28 cellular contexts compared by ENCODE assay signal in the genomic region with DNA sequence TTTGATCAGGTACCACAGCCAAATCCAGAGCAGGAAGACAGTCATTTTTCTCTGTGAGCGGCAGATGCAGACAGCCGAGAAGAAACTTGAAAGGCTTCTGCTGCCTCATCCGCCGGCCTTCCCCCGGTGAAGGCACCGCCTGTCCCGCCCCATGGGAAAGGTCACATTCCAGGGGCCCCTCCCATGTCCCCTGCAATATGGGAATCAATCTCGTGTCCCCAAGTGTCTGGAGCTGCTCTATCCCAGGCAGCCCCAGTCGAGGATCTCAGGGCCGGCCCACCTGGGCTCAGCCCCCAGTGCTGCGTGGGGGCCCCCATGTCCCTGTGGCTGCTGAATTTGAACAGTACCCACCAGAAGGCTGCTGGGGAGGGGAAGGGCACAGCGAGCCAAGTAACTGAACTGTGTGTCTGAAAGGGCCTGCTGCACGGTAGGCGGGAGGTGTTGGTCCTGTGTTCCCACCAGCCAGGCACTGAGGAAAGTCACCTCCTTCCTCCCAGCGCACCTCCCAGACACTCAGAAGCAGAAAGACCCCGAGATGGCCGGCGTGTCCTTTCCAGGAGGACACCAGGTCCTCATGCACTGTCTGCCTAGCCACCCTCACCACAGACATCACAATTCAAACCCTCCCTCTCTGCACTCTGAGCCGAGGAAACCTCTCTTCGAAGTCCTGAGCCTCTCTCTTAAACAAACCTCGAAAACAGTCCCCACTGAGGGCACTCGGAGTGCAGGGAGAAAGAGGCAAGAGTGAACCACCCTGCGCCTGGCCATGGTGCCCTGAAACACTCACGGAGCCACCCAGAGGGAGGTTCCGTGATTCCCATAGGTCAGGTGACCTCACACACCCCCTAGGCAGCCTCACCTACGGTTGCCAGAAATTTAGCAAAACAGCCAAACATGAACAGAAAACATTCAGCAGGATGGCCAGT.
"Had no signal": no experiment of that assay in that cellular context is flagged by ENCODE, and none has a peak within 500 bp of the region (broad histone marks: within the 10 kb centered on the region; RNA-seq: fewer than 3 reads in every experiment).

No MANE protein-coding gene starts in this region.

- H3K9me3 Mint-ChIP-seq: activated CD8-positive, alpha-beta T cell treated with anti-CD3 and anti-CD28 coated beads for 36 hours; T-cell; T-helper 2 cell treated with Interferon-gamma antibody and Interleukin-4, amounts not matched to agents 5 μg/mL and 100 μg/mL, for 36 hours had no signal

- H3K36me3 ChIP-seq: breast epithelium, colonic mucosa, heart right ventricle, left ventricle myocardium inferior, pancreas, right atrium auricular region, tibial nerve had no signal

- H3K27me3 Mint-ChIP-seq: activated CD4-positive, alpha-beta T cell treated with anti-CD3 and anti-CD28 coated beads, Interleukin-2, amount 10 ng/mL, durations not matched to agents 7 days and 5 days; activated CD8-positive, alpha-beta memory T cell treated with anti-CD3 and anti-CD28 coated beads, Interleukin-2, amount 10 ng/mL, durations not matched to agents 7 days and 5 days; activated CD8-positive, alpha-beta T cell treated with anti-CD3 and anti-CD28 coated beads for 36 hours; activated naive CD8-positive, alpha-beta T cell; T-cell had no signal

- H3K4me3 Mint-ChIP-seq: activated CD4-positive, alpha-beta T cell treated with anti-CD3 and anti-CD28 coated beads, Interleukin-2, amount 10 ng/mL, durations not matched to agents 7 days and 5 days; activated CD8-positive, alpha-beta memory T cell treated with anti-CD3 and anti-CD28 coated beads, Interleukin-2, amount 10 ng/mL, durations not matched to agents 7 days and 5 days; activated CD8-positive, alpha-beta T cell treated with anti-CD3 and anti-CD28 coated beads for 36 hours; activated naive CD8-positive, alpha-beta T cell; stimulated activated effector memory CD8-positive, alpha-beta T cell treated with anti-CD3 and anti-CD28 coated beads, Interleukin-12 subunit alpha, Interleukin-12 subunit beta, amount 100 ng/mL, for 72 hours; stimulated activated naive CD8-positive, alpha-beta T cell treated with anti-CD3 and anti-CD28 coated beads, Interleukin-15, amount 100 ng/mL, for 72 hours; T-cell; T-helper 2 cell treated with Interferon-gamma antibody and Interleukin-4, amounts not matched to agents 5 μg/mL and 100 μg/mL, for 36 hours had no signal

- H3K27me3 ChIP-seq: breast epithelium, colonic mucosa, dorsolateral prefrontal cortex, heart right ventricle, pancreas, right atrium auricular region, tibial nerve had no signal

- DNase-seq: activated CD4-positive, alpha-beta T cell treated with anti-CD3 and anti-CD28 coated beads, Interleukin-2, amount 10 ng/mL, durations not matched to agents 7 days and 5 days; activated CD8-positive, alpha-beta memory T cell treated with anti-CD3 and anti-CD28 coated beads, Interleukin-2, amount 10 ng/mL, durations not matched to agents 7 days and 5 days; activated CD8-positive, alpha-beta T cell treated with anti-CD3 and anti-CD28 coated beads for 36 hours; activated naive CD4-positive, alpha-beta T cell; activated T-cell treated with anti-CD3 and anti-CD28 coated beads for 4 hours; amniotic stem cell; colonic mucosa; heart right ventricle; kidney glomerular epithelial cell; left ventricle myocardium inferior; mammary epithelial cell; mucosa of descending colon; psoas muscle; stimulated activated CD4-positive, alpha-beta T cell treated with anti-CD3 and anti-CD28 coated beads, Interleukin-12 subunit alpha, Interleukin-12 subunit beta, amount 100 ng/mL, for 4 hours; stimulated activated naive CD8-positive, alpha-beta T cell treated with anti-CD3 and anti-CD28 coated beads, Interleukin-15, amount 100 ng/mL, for 72 hours; T-cell had no signal

- ATAC-seq: activated CD4-positive, CD25-positive, alpha-beta regulatory T cell treated with anti-CD3 and anti-CD28 coated beads, Interleukin-2, amount 50 U/mL, for 24 hours; activated CD8-positive, alpha-beta memory T cell treated with anti-CD3 and anti-CD28 coated beads, Interleukin-2, amount 10 ng/mL, durations not matched to agents 7 days and 5 days; activated CD8-positive, alpha-beta T cell treated with anti-CD3 and anti-CD28 coated beads for 36 hours; mucosa of descending colon; SK-N-SH treated with all-trans-retinoic acid at 6 μM for 48 hours; stimulated activated naive CD8-positive, alpha-beta T cell treated with anti-CD3 and anti-CD28 coated beads, Interleukin-15, amount 100 ng/mL, for 72 hours; T-cell had no signal

- H3K4me1 ChIP-seq: breast epithelium, colonic mucosa, pancreas, psoas muscle had no signal

- H3K4me3 ChIP-seq: breast epithelium, colonic mucosa, dorsolateral prefrontal cortex, heart right ventricle, left ventricle myocardium inferior, mucosa of descending colon, pancreas, psoas muscle, right atrium auricular region, tibial nerve had no signal

- H3K9me3 ChIP-seq: breast epithelium, colonic mucosa, heart right ventricle, left ventricle myocardium inferior, mucosa of descending colon, pancreas, psoas muscle, right atrium auricular region, tibial nerve had no signal

- H3K36me3 Mint-ChIP-seq: activated CD8-positive, alpha-beta memory T cell treated with anti-CD3 and anti-CD28 coated beads, Interleukin-2, amount 10 ng/mL, durations not matched to agents 7 days and 5 days; activated naive CD8-positive, alpha-beta T cell; stimulated activated effector memory CD8-positive, alpha-beta T cell treated with anti-CD3 and anti-CD28 coated beads, Interleukin-12 subunit alpha, Interleukin-12 subunit beta, amount 100 ng/mL, for 72 hours; T-cell had no signal

- H3K27ac Mint-ChIP-seq: activated CD4-positive, alpha-beta T cell treated with anti-CD3 and anti-CD28 coated beads, Interleukin-2, amount 10 ng/mL, durations not matched to agents 7 days and 5 days; activated CD8-positive, alpha-beta memory T cell treated with anti-CD3 and anti-CD28 coated beads, Interleukin-2, amount 10 ng/mL, durations not matched to agents 7 days and 5 days; activated CD8-positive, alpha-beta T cell treated with anti-CD3 and anti-CD28 coated beads for 36 hours; activated naive CD8-positive, alpha-beta T cell; T-cell; T-helper 2 cell treated with Interferon-gamma antibody and Interleukin-4, amounts not matched to agents 5 μg/mL and 100 μg/mL, for 36 hours had no signal

- H3K27ac ChIP-seq: breast epithelium, colonic mucosa, dorsolateral prefrontal cortex, epithelial cell of prostate, heart right ventricle, left ventricle myocardium inferior, pancreas, psoas muscle, right atrium auricular region, tibial nerve, VCaP had no signal
